Comparison of ENCODE assay signal across 3 cellular contexts in genomic region chr3:102687851-102688555, GRCh38.
TF ChIP-seq lines count a peak whose summit lies in the region.

No MANE protein-coding gene starts in this region.

TF ChIP-seq in GM23338, 12 proteins besides CTCF, POLR2A, EP300 and RAD21:
- TF ChIP-seq ZNF462 (CRISPR knock-in tag; IDR thresholded peaks at IDR 0.05) (peak; percentile 32; the same call in 1 of the 2 replicates), NANOG (IDR thresholded peaks at IDR 0.05; ENCODE audit: borderline replicate concordance) (peak; percentile 56), JUNB (IDR thresholded peaks at IDR 0.05; ENCODE audit: unreplicated experiment) (no peak)

TF ChIP-seq in H1, 55 proteins besides CTCF, POLR2A, EP300 and RAD21 (continued from another document):
- TF ChIP-seq HDAC2 (IDR thresholded peaks at IDR 0.05; ENCODE audit: borderline replicate concordance in 1 of 2, low read depth in 2 of 2, low read length in 2 of 2) (peak; percentile 73 to 87; a peak in 3 of 4 replicates), EZH2 (IDR thresholded peaks at IDR 0.05; ENCODE audit: low read depth, low read length, severe bottlenecking) (no peak), TBP (IDR thresholded peaks at IDR 0.05; ENCODE audit: low read depth, low read length) (no peak), RXRA (IDR thresholded peaks at IDR 0.05; ENCODE audit: insufficient read depth, low read depth, low read length) (no peak), CBX8 (IDR thresholded peaks at IDR 0.05; ENCODE audit: borderline replicate concordance, low read depth, low read length) (no peak), NANOG (IDR thresholded peaks at IDR 0.05; ENCODE audit: insufficient read depth, low read depth, low read length, poor library complexity, severe bottlenecking) (peak; percentile 82), TEAD4 (IDR thresholded peaks at IDR 0.05; ENCODE audit: low read depth, low read length) (peak; percentile 77)

TF ChIP-seq in neural cell, 6 proteins besides CTCF, POLR2A, EP300 and RAD21 (continued from another document):
- no peak for TF ChIP-seq EZH2 (IDR thresholded peaks at IDR 0.05; ENCODE audit: borderline replicate concordance, insufficient read depth, low read length, poor library complexity, severe bottlenecking)
- peak; percentile 42 for TF ChIP-seq REST (IDR thresholded peaks at IDR 0.05; ENCODE audit: borderline replicate concordance)
- peak; percentile 47 for TF ChIP-seq POLR2AphosphoS5 (IDR thresholded peaks at IDR 0.05)
